In the genomic region with DNA sequence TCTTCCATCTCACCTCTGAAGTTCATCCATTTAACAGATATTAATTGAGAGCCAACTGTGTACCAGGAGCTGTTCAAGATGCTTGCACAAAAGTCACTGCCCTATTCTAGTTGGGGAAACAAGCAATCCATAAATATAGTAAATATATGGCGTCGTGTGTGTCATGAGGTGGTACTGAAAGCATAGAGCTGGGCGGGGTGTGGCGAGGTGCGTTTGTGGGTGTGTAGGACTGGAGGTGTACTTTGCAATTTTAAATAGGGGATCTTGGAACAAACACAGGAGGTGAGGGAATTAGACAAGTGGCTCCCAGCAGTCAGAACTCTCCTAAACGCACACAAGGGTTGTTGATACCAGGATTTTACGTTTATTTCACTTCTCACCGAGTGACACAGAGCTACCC, we compare ENCODE assay signal across 9 cellular contexts. TPM values are rescaled to one million over a fixed set of nuclear protein-coding genes. Genes with fewer than 3 reads are reported as not detected.
A peak's percentile ranks its signal among the peaks of the same experiment; 100 is the strongest.
DNase-seq lines count a peak whose midpoint lies in the region; ATAC-seq and TF ChIP-seq lines count a peak whose summit lies in the region.
"Had no signal": no experiment of that assay in that cellular context is flagged by ENCODE, and none has a peak within 500 bp of the region (broad histone marks: within the 10 kb centered on the region; RNA-seq: fewer than 3 reads in every experiment).

No MANE protein-coding gene starts in this region.

- H3K9me3 ChIP-seq in A673 (ENCODE audit: low read depth, low read length, poor library complexity, severe bottlenecking) = no peaks in the 10 kb centered on the region
- H3K9me3 ChIP-seq in mucosa of descending colon = no peaks in the 10 kb centered on the region

- H3K27ac Mint-ChIP-seq in HFFc6 (peak overlapping the region; percentile 75; the same call in 1 of the 2 replicates), chondrocyte (ENCODE audit: unreplicated experiment) (no peak overlapping the region)
- H3K27ac Mint-ChIP-seq in natural killer cell treated with Interleukin-12 subunit alpha and Interleukin-12 subunit beta and Interleukin-15 and Interleukin-18, amount 100 ng/mL, for 72 hours = peak overlapping the region; percentile 66 to 81

- H3K4me1 Mint-ChIP-seq in HFFc6 (ENCODE audit: low read depth) (peaks cover 37% of the 10 kb centered on the region), chondrocyte (ENCODE audit: low read depth) (peaks cover 20% of the 10 kb centered on the region)
- peaks cover 29 to 30% of the 10 kb centered on the region in 2 donors for H3K4me1 Mint-ChIP-seq in natural killer cell treated with Interleukin-12 subunit alpha and Interleukin-12 subunit beta and Interleukin-15 and Interleukin-18, amount 100 ng/mL, for 72 hours (ENCODE audit: low read depth in 2 of 2)

- H3K4me1 ChIP-seq in A673 (ENCODE audit: insufficient read depth, low read length, poor library complexity, severe bottlenecking) = peaks cover 5% of the 10 kb centered on the region
- no peaks in the 10 kb centered on the region for H3K4me1 ChIP-seq in mucosa of descending colon (ENCODE audit: low read depth)

- H3K9me3 Mint-ChIP-seq in HFFc6 (peaks cover 14% of the 10 kb centered on the region), chondrocyte (ENCODE audit: low read depth) (no peaks in the 10 kb centered on the region)
- peaks cover 7% of the 10 kb centered on the region for H3K9me3 Mint-ChIP-seq in natural killer cell treated with Interleukin-12 subunit alpha and Interleukin-12 subunit beta and Interleukin-15 and Interleukin-18, amount 100 ng/mL, for 72 hours

- H3K27me3 Mint-ChIP-seq in HFFc6 (ENCODE audit: insufficient read depth) = no peaks in the 10 kb centered on the region; the same call in 1 of the 2 replicates
- peaks cover 6% of the 10 kb centered on the region for H3K27me3 Mint-ChIP-seq in chondrocyte (ENCODE audit: low read depth)
- H3K27me3 Mint-ChIP-seq in natural killer cell treated with Interleukin-12 subunit alpha and Interleukin-12 subunit beta and Interleukin-15 and Interleukin-18, amount 100 ng/mL, for 72 hours = no peaks in the 10 kb centered on the region

- H3K4me3 ChIP-seq in A673 (ENCODE audit: low read depth, low read length, poor library complexity, severe bottlenecking) (peak overlapping the region; percentile 45), mucosa of descending colon (no peak overlapping the region)

- H3K36me3 ChIP-seq in A673 (ENCODE audit: insufficient read depth, low read length, poor library complexity, severe bottlenecking) (no peaks in the 10 kb centered on the region), mucosa of descending colon (ENCODE audit: low read depth) (no peaks in the 10 kb centered on the region)

- DNase-seq in A673 (ENCODE audit: low spot score) = no peak
- no peak for DNase-seq in HFFc6
- DNase-seq in chondrocyte (ENCODE audit: low spot score) = no peak
- no peak for DNase-seq in natural killer cell treated with Interleukin-12 subunit alpha and Interleukin-12 subunit beta and Interleukin-15 and Interleukin-18, amount 100 ng/mL, for 72 hours (ENCODE audit: low spot score)
- no peak for DNase-seq in kidney glomerular epithelial cell (lab: John Stamatoyannopoulos, UW)
- no peak for DNase-seq in mucosa of descending colon
- no peak for DNase-seq in G401 (ENCODE audit: low spot score)
- DNase-seq: cortex of kidney had no signal

- POLR2A ChIA-PET in A673 (lab: Charles Lee; ENCODE audit: low non-redundant PET) = no interaction called here

- peaks cover 20% of the 10 kb centered on the region for H3K36me3 Mint-ChIP-seq in HFFc6 (ENCODE audit: low read depth)
- H3K36me3 Mint-ChIP-seq in chondrocyte (ENCODE audit: low read depth) = peaks cover 3% of the 10 kb centered on the region
- H3K36me3 Mint-ChIP-seq in natural killer cell treated with Interleukin-12 subunit alpha and Interleukin-12 subunit beta and Interleukin-15 and Interleukin-18, amount 100 ng/mL, for 72 hours = peaks cover 31% of the 10 kb centered on the region

- TF ChIP-seq CTCF in A673 (conservative IDR thresholded peaks at IDR 0.05; ENCODE audit: low read depth, low read length) = no peak
- TF ChIP-seq CTCF in HFFc6 (IDR thresholded peaks at IDR 0.05) = no peak
- no peak for TF ChIP-seq CTCF in chondrocyte (IDR thresholded peaks at IDR 0.05)
- TF ChIP-seq CTCF in mucosa of descending colon (IDR thresholded peaks at IDR 0.05) = no peak

- CTCF ChIA-PET in A673 (lab: Charles Lee) = no interaction called here

- ATAC-seq in natural killer cell treated with Interleukin-12 subunit alpha and Interleukin-12 subunit beta and Interleukin-15 and Interleukin-18, amount 100 ng/mL, for 72 hours = no peak
- ATAC-seq in mucosa of descending colon (no peak), GM21526 (IDR thresholded peaks at IDR 0.05; ENCODE audit: low FRiP score, unreplicated experiment) (no peak)

- no peak overlapping the region for H3K27ac ChIP-seq in A673 (ENCODE audit: low read depth, low read length, poor library complexity, severe bottlenecking)

- no peaks in the 10 kb centered on the region for H3K27me3 ChIP-seq in A673 (replicated peaks; ENCODE audit: insufficient read depth, low read depth, low read length, poor library complexity)

- BruUV-seq in A673 (replicated peaks; lab: Mats Ljungman, UMichigan) = no TSS peak

- in situ Hi-C loops in G401 (cut with HindIII; ENCODE audit: low sequenced_read_pairs) = no loop called here

- intact Hi-C loops in A673 (cut with micrococcal nuclease; ENCODE audit: unreplicated experiment) = loop anchor here (2.0 kb wide), 1 partner anchor 32 kb away; the partner anchor contains the start of gene ZNF485
- intact Hi-C loops in mucosa of descending colon (cut with DNase I, micrococcal nuclease) = no loop called here

- peak overlapping the region; percentile 83 for H3K4me3 Mint-ChIP-seq in HFFc6
- peak overlapping the region; percentile 83 for H3K4me3 Mint-ChIP-seq in chondrocyte (ENCODE audit: unreplicated experiment)
- H3K4me3 Mint-ChIP-seq in natural killer cell treated with Interleukin-12 subunit alpha and Interleukin-12 subunit beta and Interleukin-15 and Interleukin-18, amount 100 ng/mL, for 72 hours = peak overlapping the region; percentile 94

RNA-seq across cellular contexts. Expression of gene ZNF239, which starts 0.5 kb away (rescaled TPM):
- total RNA-seq in A673 (2021) (7.9 and 9.7 TPM in 2 replicates), chondrocyte (4.2 to 5.6 TPM (median 4.6 TPM) in 3 replicates), mucosa of descending colon (1 to 10 TPM; 1.5 to 3.7 (median 1.9) TPM)
- 1 to 10 TPM; 4.2 to 7.5 (median 4.7) TPM for total RNA-seq in HFFc6 (2021; fragmentation: NEBNext Ultra II Directional; extraction: Animal tissue kit (Norgen Biotek cat#: 25700))
- not detected for total RNA-seq in natural killer cell treated with Interleukin-12 subunit alpha and Interleukin-12 subunit beta and Interleukin-15 and Interleukin-18, amount 100 ng/mL, for 72 hours
- total RNA-seq in G401 (2014; rRNA removed; shearing (Covaris generic)) = 3.3 and 14.3 TPM in 2 replicates

RNA-seq across cellular contexts. Expression of gene ZNF485, which starts 31.3 kb away (rescaled TPM):
- total RNA-seq in A673 (2021) (5.1 and 7.2 TPM in 2 replicates), chondrocyte (1.8 to 2.5 TPM (median 1.9 TPM) in 3 replicates), mucosa of descending colon (1 to 10 TPM; 2.4 to 5.8 (median 4.3) TPM)
- total RNA-seq in HFFc6 (2021; fragmentation: NEBNext Ultra II Directional; extraction: Animal tissue kit (Norgen Biotek cat#: 25700)) = 1 to 10 TPM; 2.3 to 3.0 (median 2.7) TPM
- 1 to 10 TPM; 2.0 to 4.0 TPM for total RNA-seq in natural killer cell treated with Interleukin-12 subunit alpha and Interleukin-12 subunit beta and Interleukin-15 and Interleukin-18, amount 100 ng/mL, for 72 hours
- 0.80 and 1.9 TPM in 2 replicates for total RNA-seq in G401 (2014; rRNA removed; shearing (Covaris generic))
